In genomic region chr19:3194063-3194702, GRCh38 we compare ENCODE assay signal across 1 cellular context.
A peak's percentile ranks its signal among the peaks of the same experiment; 100 is the strongest.
TF ChIP-seq lines count a peak whose summit lies in the region.

No MANE protein-coding gene starts in this region.

TF ChIP-seq in K562, 482 proteins besides CTCF, POLR2A, EP300 and RAD21 (continued from another document and continues in another):
- 0 out of 6 replicates have a peak, but pooled peaks of 1 of the 3 experiments have one; percentile 43 for TF ChIP-seq ZBTB11 (CRISPR knock-in tag; IDR thresholded peaks at IDR 0.05)
- TF ChIP-seq, protein P1, sequence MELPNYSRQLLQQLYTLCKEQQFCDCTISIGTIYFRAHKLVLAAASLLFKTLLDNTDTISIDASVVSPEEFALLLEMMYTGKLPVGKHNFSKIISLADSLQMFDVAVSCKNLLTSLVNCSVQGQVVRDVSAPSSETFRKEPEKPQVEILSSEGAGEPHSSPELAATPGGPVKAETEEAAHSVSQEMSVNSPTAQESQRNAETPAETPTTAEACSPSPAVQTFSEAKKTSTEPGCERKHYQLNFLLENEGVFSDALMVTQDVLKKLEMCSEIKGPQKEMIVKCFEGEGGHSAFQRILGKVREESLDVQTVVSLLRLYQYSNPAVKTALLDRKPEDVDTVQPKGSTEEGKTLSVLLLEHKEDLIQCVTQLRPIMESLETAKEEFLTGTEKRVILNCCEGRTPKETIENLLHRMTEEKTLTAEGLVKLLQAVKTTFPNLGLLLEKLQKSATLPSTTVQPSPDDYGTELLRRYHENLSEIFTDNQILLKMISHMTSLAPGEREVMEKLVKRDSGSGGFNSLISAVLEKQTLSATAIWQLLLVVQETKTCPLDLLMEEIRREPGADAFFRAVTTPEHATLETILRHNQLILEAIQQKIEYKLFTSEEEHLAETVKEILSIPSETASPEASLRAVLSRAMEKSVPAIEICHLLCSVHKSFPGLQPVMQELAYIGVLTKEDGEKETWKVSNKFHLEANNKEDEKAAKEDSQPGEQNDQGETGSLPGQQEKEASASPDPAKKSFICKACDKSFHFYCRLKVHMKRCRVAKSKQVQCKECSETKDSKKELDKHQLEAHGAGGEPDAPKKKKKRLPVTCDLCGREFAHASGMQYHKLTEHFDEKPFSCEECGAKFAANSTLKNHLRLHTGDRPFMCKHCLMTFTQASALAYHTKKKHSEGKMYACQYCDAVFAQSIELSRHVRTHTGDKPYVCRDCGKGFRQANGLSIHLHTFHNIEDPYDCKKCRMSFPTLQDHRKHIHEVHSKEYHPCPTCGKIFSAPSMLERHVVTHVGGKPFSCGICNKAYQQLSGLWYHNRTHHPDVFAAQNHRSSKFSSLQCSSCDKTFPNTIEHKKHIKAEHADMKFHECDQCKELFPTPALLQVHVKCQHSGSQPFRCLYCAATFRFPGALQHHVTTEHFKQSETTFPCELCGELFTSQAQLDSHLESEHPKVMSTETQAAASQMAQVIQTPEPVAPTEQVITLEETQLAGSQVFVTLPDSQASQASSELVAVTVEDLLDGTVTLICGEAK (IDR thresholded peaks at IDR 0.05), result peak; percentile 100
- TF ChIP-seq, protein P1 (CRISPR knock-in tag; IDR thresholded peaks at IDR 0.05), result peak; percentile 99
- TF ChIP-seq ZKSCAN1 (IDR thresholded peaks at IDR 0.05; ENCODE audit: low read depth, low read length), result peak; percentile 78; the same call in 1 of the 2 replicates
- peak; percentile 89 for TF ChIP-seq CBFA2T2 (conservative IDR thresholded peaks at IDR 0.05)
- peak in 1 of 2 experiments; percentile 30; a peak in 2 of 4 replicates for TF ChIP-seq NRF1 (conservative IDR thresholded peaks at IDR 0.05 in 1 of 2, IDR thresholded peaks at IDR 0.05 in 1 of 2)
- peak; percentile 69 for TF ChIP-seq MTA2 (IDR thresholded peaks at IDR 0.05; ENCODE audit: low read depth)
- no peak for TF ChIP-seq MEIS2 (IDR thresholded peaks at IDR 0.05; ENCODE audit: partially characterized antibody)
- TF ChIP-seq FOXK2 (conservative IDR thresholded peaks at IDR 0.05 in 1 of 2, IDR thresholded peaks at IDR 0.05 in 1 of 2; ENCODE audit: low read depth in 2 of 2), result peak; percentile 12 to 63; a peak in 1 of 4 replicates
- no peak for TF ChIP-seq ETS1 (conservative IDR thresholded peaks at IDR 0.05; ENCODE audit: control insufficient read depth, low read depth, low read length)
- TF ChIP-seq, protein P2, sequence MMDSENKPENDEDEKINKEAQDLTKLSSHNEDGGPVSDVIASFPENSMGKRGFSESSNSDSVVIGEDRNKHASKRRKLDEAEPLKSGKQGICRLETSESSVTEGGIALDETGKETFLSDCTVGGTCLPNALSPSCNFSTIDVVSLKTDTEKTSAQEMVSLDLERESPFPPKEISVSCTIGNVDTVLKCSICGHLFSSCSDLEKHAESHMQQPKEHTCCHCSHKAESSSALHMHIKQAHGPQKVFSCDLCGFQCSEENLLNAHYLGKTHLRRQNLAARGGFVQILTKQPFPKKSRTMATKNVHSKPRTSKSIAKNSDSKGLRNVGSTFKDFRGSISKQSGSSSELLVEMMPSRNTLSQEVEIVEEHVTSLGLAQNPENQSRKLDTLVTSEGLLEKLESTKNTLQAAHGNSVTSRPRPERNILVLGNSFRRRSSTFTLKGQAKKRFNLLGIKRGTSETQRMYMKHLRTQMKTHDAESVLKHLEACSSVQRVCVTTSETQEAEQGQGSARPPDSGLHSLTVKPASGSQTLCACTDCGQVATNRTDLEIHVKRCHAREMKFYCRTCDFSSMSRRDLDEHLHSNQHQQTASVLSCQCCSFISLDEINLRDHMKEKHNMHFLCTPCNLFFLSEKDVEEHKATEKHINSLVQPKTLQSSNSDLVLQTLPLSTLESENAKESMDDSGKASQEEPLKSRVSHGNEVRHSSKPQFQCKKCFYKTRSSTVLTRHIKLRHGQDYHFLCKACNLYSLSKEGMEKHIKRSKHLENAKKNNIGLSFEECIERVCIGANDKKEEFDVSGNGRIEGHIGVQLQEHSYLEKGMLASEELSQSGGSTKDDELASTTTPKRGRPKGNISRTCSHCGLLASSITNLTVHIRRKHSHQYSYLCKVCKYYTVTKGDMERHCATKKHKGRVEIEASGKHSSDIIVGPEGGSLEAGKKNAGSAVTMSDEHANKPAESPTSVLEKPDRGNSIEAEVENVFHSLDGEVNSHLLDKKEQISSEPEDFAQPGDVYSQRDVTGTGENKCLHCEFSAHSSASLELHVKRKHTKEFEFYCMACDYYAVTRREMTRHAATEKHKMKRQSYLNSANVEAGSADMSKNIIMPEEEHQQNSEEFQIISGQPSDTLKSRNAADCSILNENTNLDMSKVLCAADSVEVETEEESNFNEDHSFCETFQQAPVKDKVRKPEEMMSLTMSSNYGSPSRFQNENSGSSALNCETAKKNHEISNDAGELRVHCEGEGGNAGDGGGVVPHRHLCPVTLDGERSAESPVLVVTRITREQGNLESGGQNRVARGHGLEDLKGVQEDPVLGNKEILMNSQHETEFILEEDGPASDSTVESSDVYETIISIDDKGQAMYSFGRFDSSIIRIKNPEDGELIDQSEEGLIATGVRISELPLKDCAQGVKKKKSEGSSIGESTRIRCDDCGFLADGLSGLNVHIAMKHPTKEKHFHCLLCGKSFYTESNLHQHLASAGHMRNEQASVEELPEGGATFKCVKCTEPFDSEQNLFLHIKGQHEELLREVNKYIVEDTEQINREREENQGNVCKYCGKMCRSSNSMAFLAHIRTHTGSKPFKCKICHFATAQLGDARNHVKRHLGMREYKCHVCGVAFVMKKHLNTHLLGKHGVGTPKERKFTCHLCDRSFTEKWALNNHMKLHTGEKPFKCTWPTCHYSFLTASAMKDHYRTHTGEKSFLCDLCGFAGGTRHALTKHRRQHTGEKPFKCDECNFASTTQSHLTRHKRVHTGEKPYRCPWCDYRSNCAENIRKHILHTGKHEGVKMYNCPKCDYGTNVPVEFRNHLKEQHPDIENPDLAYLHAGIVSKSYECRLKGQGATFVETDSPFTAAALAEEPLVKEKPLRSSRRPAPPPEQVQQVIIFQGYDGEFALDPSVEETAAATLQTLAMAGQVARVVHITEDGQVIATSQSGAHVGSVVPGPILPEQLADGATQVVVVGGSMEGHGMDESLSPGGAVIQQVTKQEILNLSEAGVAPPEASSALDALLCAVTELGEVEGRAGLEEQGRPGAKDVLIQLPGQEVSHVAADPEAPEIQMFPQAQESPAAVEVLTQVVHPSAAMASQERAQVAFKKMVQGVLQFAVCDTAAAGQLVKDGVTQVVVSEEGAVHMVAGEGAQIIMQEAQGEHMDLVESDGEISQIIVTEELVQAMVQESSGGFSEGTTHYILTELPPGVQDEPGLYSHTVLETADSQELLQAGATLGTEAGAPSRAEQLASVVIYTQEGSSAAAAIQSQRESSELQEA (IDR thresholded peaks at IDR 0.05; ENCODE audit: low read depth), result no peak
- TF ChIP-seq NR2C2 (CRISPR knock-in tag; IDR thresholded peaks at IDR 0.05), result no peak
- TF ChIP-seq NR2C2 (tag; IDR thresholded peaks at IDR 0.05), result peak; percentile 66
- TF ChIP-seq MYNN (IDR thresholded peaks at IDR 0.05), result peak; percentile 67; the same call in 1 of the 2 replicates
- TF ChIP-seq MYNN (CRISPR knock-in tag; IDR thresholded peaks at IDR 0.05), result no peak
- peak; percentile 87 for TF ChIP-seq TEAD4 (IDR thresholded peaks at IDR 0.05; ENCODE audit: low read length)
- TF ChIP-seq TEAD4 (CRISPR knock-in tag; IDR thresholded peaks at IDR 0.05; ENCODE audit: borderline replicate concordance), result no peak
- peak; percentile 89 for TF ChIP-seq TCF3 (CRISPR knock-in tag; IDR thresholded peaks at IDR 0.05)
- TF ChIP-seq ZEB2 (IDR thresholded peaks at IDR 0.05), result peak; percentile 39; the same call in 1 of the 2 replicates
- TF ChIP-seq KLF1 (tag; IDR thresholded peaks at IDR 0.05), result no peak
- TF ChIP-seq DPF2 (IDR thresholded peaks at IDR 0.05), result peak; percentile 86
- no peak for TF ChIP-seq ZNF408 (CRISPR knock-in tag; IDR thresholded peaks at IDR 0.05; ENCODE audit: low read depth)
- peak; percentile 40; the same call in 1 of the 2 replicates for TF ChIP-seq CC2D1A (IDR thresholded peaks at IDR 0.05)
- TF ChIP-seq JUND (IDR thresholded peaks at IDR 0.05; ENCODE audit: borderline replicate concordance, low read depth, low read length), result peak; percentile 8; the same call in 1 of the 2 replicates
- no peak for TF ChIP-seq JUND (tag; IDR thresholded peaks at IDR 0.05; ENCODE audit: borderline replicate concordance, low read depth, low read length)
- peak; percentile 55; the same call in 1 of the 2 replicates for TF ChIP-seq DMBX1 (CRISPR knock-in tag; IDR thresholded peaks at IDR 0.05; ENCODE audit: borderline replicate concordance)
- no peak for TF ChIP-seq PTRF (tag; IDR thresholded peaks at IDR 0.05)
- TF ChIP-seq HDAC1 (IDR thresholded peaks at IDR 0.05), result peak in 1 of 2 experiments; percentile 65; a peak in 2 of 4 replicates
- TF ChIP-seq POLR2AphosphoS5 (IDR thresholded peaks at IDR 0.05; ENCODE audit: control insufficient read depth, insufficient read depth, low read depth, low read length), result peak; percentile 70
- no peak for TF ChIP-seq ZNF398 (CRISPR knock-in tag; IDR thresholded peaks at IDR 0.05)
- TF ChIP-seq, protein P3, sequence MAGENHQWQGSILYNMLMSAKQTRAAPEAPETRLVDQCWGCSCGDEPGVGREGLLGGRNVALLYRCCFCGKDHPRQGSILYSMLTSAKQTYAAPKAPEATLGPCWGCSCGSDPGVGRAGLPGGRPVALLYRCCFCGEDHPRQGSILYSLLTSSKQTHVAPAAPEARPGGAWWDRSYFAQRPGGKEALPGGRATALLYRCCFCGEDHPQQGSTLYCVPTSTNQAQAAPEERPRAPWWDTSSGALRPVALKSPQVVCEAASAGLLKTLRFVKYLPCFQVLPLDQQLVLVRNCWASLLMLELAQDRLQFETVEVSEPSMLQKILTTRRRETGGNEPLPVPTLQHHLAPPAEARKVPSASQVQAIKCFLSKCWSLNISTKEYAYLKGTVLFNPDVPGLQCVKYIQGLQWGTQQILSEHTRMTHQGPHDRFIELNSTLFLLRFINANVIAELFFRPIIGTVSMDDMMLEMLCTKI (IDR thresholded peaks at IDR 0.05; ENCODE audit: partially characterized antibody), result no peak
